Comparison of ENCODE assay signal across 1 cellular context in genomic region chr16:30609928-30610839, GRCh38.
TF ChIP-seq lines count a peak whose summit lies in the region.

Gene ZNF689 (minus strand): TSS chr16:30610389. CDS start chr16:30610041, 348 bp downstream.

TF ChIP-seq in HCT116, 20 proteins besides CTCF, POLR2A, EP300 and RAD21 (continued from another document):
- TF ChIP-seq CBX3 (IDR thresholded peaks at IDR 0.05; ENCODE audit: low read depth) (no peak), YY1 (IDR thresholded peaks at IDR 0.05; ENCODE audit: extremely low read depth, insufficient replicate concordance, low read depth, low read length) (peak; percentile 100), JUND (IDR thresholded peaks at IDR 0.05) (no peak), EGR1 (IDR thresholded peaks at IDR 0.05; ENCODE audit: low read depth) (peak; percentile 57), EZH2 (IDR thresholded peaks at IDR 0.05) (no peak), ZNF274 (IDR thresholded peaks at IDR 0.05; ENCODE audit: low read depth, low read length) (no peak), CEBPB (IDR thresholded peaks at IDR 0.05; ENCODE audit: low read depth) (no peak), ELF1 (IDR thresholded peaks at IDR 0.05; ENCODE audit: borderline replicate concordance, low read depth) (peak; percentile 60; the same call in 1 of the 2 replicates)
